ENCODE assay signal across 18 cellular contexts in genomic region chr16:48029768-48030167, GRCh38.
"Had no signal": no experiment of that assay in that cellular context is flagged by ENCODE, and none has a peak within 500 bp of the region (broad histone marks: within the 10 kb centered on the region; RNA-seq: fewer than 3 reads in every experiment).

No MANE protein-coding gene starts in this region.

- H3K9me3 ChIP-seq: mucosa of descending colon had no signal

- H3K4me1 ChIP-seq: sigmoid colon, upper lobe of left lung had no signal

- DNase-seq: activated effector memory CD4-positive, alpha-beta T cell treated with Interleukin-2 at 50 U/mL for 16 hours; activated T-cell treated with anti-CD3 and anti-CD28 coated beads, Interleukin-2, amount 50 U/mL, for 1 hour; central memory CD4-positive, alpha-beta T cell; effector memory CD8-positive, alpha-beta T cell; erythroblast; foreskin fibroblast; left cardiac atrium; mucosa of descending colon; naive thymus-derived CD8-positive, alpha-beta T cell; occipital lobe; sigmoid colon; stimulated activated CD4-positive, alpha-beta T cell treated with anti-CD3 and anti-CD28 coated beads, Interleukin-12 subunit alpha, Interleukin-12 subunit beta, amount 100 ng/mL, for 4 hours; stimulated activated naive CD4-positive, alpha-beta T cell; substantia nigra; upper lobe of left lung had no signal

- H3K27me3 ChIP-seq: sigmoid colon, upper lobe of left lung had no signal

- H3K36me3 Mint-ChIP-seq: activated naive CD4-positive, alpha-beta T cell treated with anti-CD3 and anti-CD28 coated beads, Interleukin-2, amount 50 U/mL, for 24 hours had no signal

- H3K9me3 Mint-ChIP-seq: dendritic cell treated with granulocyte-macrophage colony-stimulating factor and Interleukin-4, amounts not matched to agents 40 ng/mL and 50 ng/mL, for 4 days had no signal

- H3K36me3 ChIP-seq: sigmoid colon, upper lobe of left lung had no signal

- H3K27me3 Mint-ChIP-seq: dendritic cell treated with granulocyte-macrophage colony-stimulating factor and Interleukin-4, amounts not matched to agents 40 ng/mL and 50 ng/mL, for 4 days had no signal

- ATAC-seq: activated CD4-positive, CD25-positive, alpha-beta regulatory T cell treated with anti-CD3 and anti-CD28 coated beads, Interleukin-2, amount 50 U/mL, for 24 hours; effector memory CD8-positive, alpha-beta T cell; left cardiac atrium; mucosa of descending colon; naive thymus-derived CD8-positive, alpha-beta T cell had no signal

- H3K27ac Mint-ChIP-seq: activated naive CD4-positive, alpha-beta T cell treated with anti-CD3 and anti-CD28 coated beads, Interleukin-2, amount 50 U/mL, for 24 hours; dendritic cell treated with granulocyte-macrophage colony-stimulating factor and Interleukin-4, amounts not matched to agents 40 ng/mL and 50 ng/mL, for 4 days; effector memory CD8-positive, alpha-beta T cell had no signal

- H3K27ac ChIP-seq: sigmoid colon, upper lobe of left lung had no signal

- H3K4me1 Mint-ChIP-seq: activated naive CD4-positive, alpha-beta T cell treated with anti-CD3 and anti-CD28 coated beads, Interleukin-2, amount 50 U/mL, for 24 hours; naive thymus-derived CD8-positive, alpha-beta T cell had no signal

- H3K4me3 ChIP-seq: mucosa of descending colon, sigmoid colon, upper lobe of left lung had no signal

- H3K4me3 Mint-ChIP-seq: activated naive CD4-positive, alpha-beta T cell treated with anti-CD3 and anti-CD28 coated beads, Interleukin-2, amount 50 U/mL, for 24 hours; dendritic cell treated with granulocyte-macrophage colony-stimulating factor and Interleukin-4, amounts not matched to agents 40 ng/mL and 50 ng/mL, for 4 days; effector memory CD8-positive, alpha-beta T cell; naive thymus-derived CD8-positive, alpha-beta T cell had no signal
